8 cellular contexts compared by ENCODE assay signal in the genomic region with DNA sequence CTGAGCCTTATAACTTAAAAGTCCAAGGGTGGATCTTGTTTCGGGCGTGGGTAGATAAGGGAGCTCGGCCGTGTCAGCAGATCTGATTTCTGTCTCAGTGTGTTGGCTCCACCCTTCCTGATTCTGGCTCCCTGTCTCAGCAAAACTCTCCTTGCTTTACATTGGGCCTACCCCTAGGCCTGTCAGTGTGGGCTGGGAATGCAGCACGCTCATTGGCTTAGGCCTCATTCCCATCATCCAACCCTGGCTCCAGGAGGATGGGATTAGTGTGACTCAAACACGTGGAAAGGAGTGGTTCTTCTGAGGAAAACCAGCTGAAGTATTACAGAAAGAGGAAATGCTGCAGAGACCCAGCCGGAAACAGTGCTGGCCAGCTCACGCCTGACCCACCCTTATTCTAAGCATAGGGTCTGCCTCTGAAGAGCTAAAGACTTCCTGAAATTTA. TPM values are rescaled to one million over a fixed set of nuclear protein-coding genes. Genes with fewer than 3 reads are reported as not detected.
DNase-seq lines count a peak whose midpoint lies in the region; ATAC-seq, FAIRE-seq and TF ChIP-seq lines count a peak whose summit lies in the region.

No MANE protein-coding gene starts in this region.

- TF ChIP-seq CTCF in uterus (IDR thresholded peaks at IDR 0.05): peak in 1 of 4 experiments; percentile 11

- 49% methylated on average over 7 of the region's 8 CpGs for WGBS in mesenchymal stem cell

- H3K23ac ChIP-seq in mesenchymal stem cell (ENCODE audit: low read length in 2 of 2): no peak overlapping the region

- peak overlapping the region; percentile 5 for H3K4me2 ChIP-seq in mesenchymal stem cell (ENCODE audit: low read length, poor library complexity, severe bottlenecking)

- H3K18ac ChIP-seq in mesenchymal stem cell (ENCODE audit: low read depth in 1 of 2, low read length in 2 of 2): no peak overlapping the region

- no peak overlapping the region for H4K91ac ChIP-seq in mesenchymal stem cell (ENCODE audit: low read length)

- H3K36me3 ChIP-seq in SJCRH30 (no peaks in the 10 kb centered on the region), mesenchymal stem cell (ENCODE audit: control insufficient read depth in 1 of 2, insufficient read depth in 2 of 2, low read depth in 1 of 2, low read length in 2 of 2) (no peaks in the 10 kb centered on the region), uterus (no peaks in the 10 kb centered on the region)

- H2AFZ ChIP-seq in mesenchymal stem cell (ENCODE audit: low read depth, low read length): no peak overlapping the region

- H2BK12ac ChIP-seq in mesenchymal stem cell (ENCODE audit: low read length in 2 of 2): no peak overlapping the region

- FAIRE-seq in endometrium (lab: Jason Lieb, UNC): peak; percentile 91

- peak; percentile 55 to 90 for TF ChIP-seq POLR2A in uterus (IDR thresholded peaks at IDR 0.05)

- H3K4me1 ChIP-seq in SJCRH30 (no peaks in the 10 kb centered on the region), mesenchymal stem cell (ENCODE audit: control insufficient read depth, insufficient read depth, low read depth, low read length) (no peaks in the 10 kb centered on the region), uterus (no peaks in the 10 kb centered on the region)

- H2BK15ac ChIP-seq in mesenchymal stem cell (ENCODE audit: low read depth, poor library complexity, severe bottlenecking): no peak overlapping the region

- no peak overlapping the region for H3K14ac ChIP-seq in mesenchymal stem cell (ENCODE audit: low read length in 2 of 2)

- no peaks in the 10 kb centered on the region for H3K79me1 ChIP-seq in mesenchymal stem cell (replicated peaks; ENCODE audit: low read length, poor library complexity, severe bottlenecking)

- DNase-seq in stimulated activated CD4-positive, alpha-beta T cell treated with anti-CD3 and anti-CD28 coated beads, Interleukin-15, amount 100 ng/mL, for 24 hours: peak; percentile 9
- no peak for DNase-seq in stimulated activated CD4-positive, alpha-beta T cell treated with anti-CD3 and anti-CD28 coated beads, Interleukin-12 subunit alpha, Interleukin-12 subunit beta, amount 100 ng/mL, for 4 hours
- peak; percentile 91 to 97 for DNase-seq in SJCRH30
- DNase-seq in mesenchymal stem cell: peak; percentile 97
- DNase-seq in uterus: peak; percentile 64 to 92

- H3K9me3 ChIP-seq in SJCRH30 (replicated peaks) (no peaks in the 10 kb centered on the region), mesenchymal stem cell (ENCODE audit: control insufficient read depth, low read length) (no peaks in the 10 kb centered on the region), uterus (no peaks in the 10 kb centered on the region)

- H2BK120ac ChIP-seq in mesenchymal stem cell (ENCODE audit: low read depth, low read length): no peak overlapping the region

- no peak overlapping the region for H3K4ac ChIP-seq in mesenchymal stem cell (ENCODE audit: low read depth in 1 of 2, low read length in 2 of 2)

- H3K27ac ChIP-seq in SJCRH30 (no peak overlapping the region), mesenchymal stem cell (ENCODE audit: low read length, poor library complexity, severe bottlenecking) (peak overlapping the region; percentile 18), uterus (peak overlapping the region; percentile 81 to 96)

- H3K4me3 ChIP-seq in SJCRH30: peak overlapping the region; percentile 57
- H3K4me3 ChIP-seq in mesenchymal stem cell (ENCODE audit: insufficient read depth in 1 of 2, low read depth in 1 of 2, low read length in 2 of 2): peak overlapping the region in 1 of 2 experiments; percentile 74
- H3K4me3 ChIP-seq in uterus: peak overlapping the region; percentile 31 to 42

- H3K27me3 ChIP-seq in SJCRH30 (no peaks in the 10 kb centered on the region), mesenchymal stem cell (ENCODE audit: control insufficient read depth in 1 of 2, insufficient read depth in 1 of 2, low read length in 2 of 2) (no peaks in the 10 kb centered on the region), uterus (no peaks in the 10 kb centered on the region)

- intact Hi-C loops in uterus (cut with DNase I; ENCODE audit: low total_unique reads): no loop called here

- no peak overlapping the region for H2BK5ac ChIP-seq in mesenchymal stem cell (ENCODE audit: low read depth, low read length, poor library complexity, severe bottlenecking)

- H2AK5ac ChIP-seq in mesenchymal stem cell (ENCODE audit: low read length, severe bottlenecking): no peak overlapping the region

- ATAC-seq in HG03066 (IDR thresholded peaks at IDR 0.05; ENCODE audit: low read depth, unreplicated experiment): peak; percentile 63
- no peak for ATAC-seq in HG02571 (IDR thresholded peaks at IDR 0.05; ENCODE audit: unreplicated experiment)

- H3K9ac ChIP-seq in mesenchymal stem cell (ENCODE audit: low read length): peak overlapping the region; percentile 83

- H4K8ac ChIP-seq in mesenchymal stem cell (ENCODE audit: low read length): no peak overlapping the region

RNA-seq across cellular contexts. Expression of gene ZFAND5, which starts 59.9 kb away (rescaled TPM):
- 149 and 151 TPM in 2 replicates for total RNA-seq in SJCRH30 (2014; rRNA removed; shearing (Covaris generic))
- polyA plus RNA-seq in mesenchymal stem cell (2013, experiment 1 of 2): 183 TPM
- 181 TPM for polyA plus RNA-seq in mesenchymal stem cell (2013, experiment 2 of 2)
- total RNA-seq in uterus: 100 to 1,000 TPM in 3 of 4 donors, 10 to 100 TPM in 1; 58.7 to 189 (median 160) TPM
